32 cellular contexts compared by ENCODE assay signal in the genomic region with DNA sequence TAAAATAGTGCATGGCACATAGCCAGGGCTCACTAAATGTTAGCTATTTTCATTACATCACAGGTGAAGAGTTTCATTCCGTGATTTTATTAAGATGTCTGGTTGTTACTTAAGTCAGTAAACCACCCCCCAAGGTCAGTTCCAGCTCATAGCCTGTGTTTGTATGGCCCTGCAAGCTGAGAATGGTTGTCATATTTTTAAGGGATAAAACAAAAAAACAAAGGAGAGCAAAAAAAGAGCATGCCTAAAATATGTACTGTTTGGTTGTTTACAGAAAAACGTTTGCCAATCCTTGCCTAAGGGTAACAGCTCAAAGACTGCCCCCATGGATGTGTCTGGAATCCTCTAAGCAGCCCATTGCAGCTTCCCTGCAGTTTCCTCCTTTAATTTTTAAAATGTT.
A peak's percentile ranks its signal among the peaks of the same experiment; 100 is the strongest.
DNase-seq lines count a peak whose midpoint lies in the region; ATAC-seq and TF ChIP-seq lines count a peak whose summit lies in the region.
"Had no signal": no experiment of that assay in that cellular context is flagged by ENCODE, and none has a peak within 500 bp of the region (broad histone marks: within the 10 kb centered on the region; RNA-seq: fewer than 3 reads in every experiment).

No MANE protein-coding gene starts in this region.

- no peaks in the 10 kb centered on the region for H3K9me3 Mint-ChIP-seq in GM23338
- no peaks in the 10 kb centered on the region for H3K9me3 Mint-ChIP-seq in Calu3 (ENCODE audit: low read depth, unreplicated experiment)
- H3K9me3 Mint-ChIP-seq: CD14-positive monocyte; CD4-positive, alpha-beta memory T cell; CD4-positive, alpha-beta T cell; CD8-positive, alpha-beta T cell had no signal

- CTCF ChIA-PET in Calu3 (lab: Charles Lee) = interaction anchor here (1.3 kb wide), 1 partner anchor 8 kb away, joined by 3 read pairs; no protein-coding TSS in a partner anchor

- H3K27ac ChIP-seq in GM23338 (ENCODE audit: low read depth) (no peak overlapping the region), trophoblast cell (ENCODE audit: low read depth, low read length) (no peak overlapping the region), thyroid gland (peak overlapping the region; percentile 5 to 81 (median 61))
- H3K27ac ChIP-seq: 22Rv1; A549; BLaER1; BLaER1 treated with 17β-estradiol and CSF1 and Interleukin-3, amounts not matched to agents 10 nM and 100 nM; C4-2B had no signal

- H3K4me2 ChIP-seq in GM23338 (no peak overlapping the region), trophoblast cell (ENCODE audit: low read length) (no peak overlapping the region)
- H3K4me2 ChIP-seq: A549; BLaER1; BLaER1 treated with 17β-estradiol and CSF1 and Interleukin-3, amounts not matched to agents 10 nM and 100 nM had no signal

- no peaks in the 10 kb centered on the region for H3F3A ChIP-seq in GM23338 (replicated peaks; ENCODE audit: low read depth)

- no peak overlapping the region for H4K91ac ChIP-seq in trophoblast cell (ENCODE audit: low read depth, low read length)

- no peak for DNase-seq in GM23338 (ENCODE audit: low spot score)
- peak; percentile 59 to 83 for DNase-seq in trophoblast cell
- no peak for DNase-seq in thyroid gland
- DNase-seq in COLO668 (lab: John Stamatoyannopoulos, UW; ENCODE audit: unreplicated experiment) = no peak
- no peak for DNase-seq in Calu3
- DNase-seq: 8988T; ACHN; AML-193; BE2C; C1 segment of cervical spinal cord; Caco-2; CD4-positive, alpha-beta memory T cell; CD4-positive, alpha-beta T cell; CD4-positive, CD25-positive, alpha-beta regulatory T cell; CD8-positive, alpha-beta memory T cell; CD8-positive, alpha-beta T cell; COR-L47; DMS 273 treated with DMSO at 0.1 percent for 48 hours; DMS153; DMS53; DMS79; DMS79 treated with DMSO at 0.1 percent for 48 hours; DND-41; EL had no signal

- H3K27ac Mint-ChIP-seq in GM23338 = no peak overlapping the region
- H3K27ac Mint-ChIP-seq in Calu3 (ENCODE audit: unreplicated experiment) = no peak overlapping the region
- H3K27ac Mint-ChIP-seq: B cell; CD4-positive, alpha-beta memory T cell; CD4-positive, alpha-beta T cell; CD8-positive, alpha-beta memory T cell; CD8-positive, alpha-beta T cell had no signal

- no peaks in the 10 kb centered on the region for H4K20me1 ChIP-seq in GM23338 (replicated peaks; ENCODE audit: insufficient read depth)
- H4K20me1 ChIP-seq: BLaER1; BLaER1 treated with 17β-estradiol and CSF1 and Interleukin-3, amounts not matched to agents 10 nM and 100 nM had no signal

- no peaks in the 10 kb centered on the region for H3K79me1 ChIP-seq in trophoblast cell (ENCODE audit: low read length)

- no peak for TF ChIP-seq POLR2A in thyroid gland (IDR thresholded peaks at IDR 0.05)

- H3K4me1 ChIP-seq in GM23338 (ENCODE audit: insufficient read depth) (no peaks in the 10 kb centered on the region), trophoblast cell (ENCODE audit: control insufficient read depth in 1 of 2, insufficient read depth in 2 of 2, low read length in 2 of 2) (no peaks in the 10 kb centered on the region), thyroid gland (peaks cover 41 to 43% of the 10 kb centered on the region in 2 donors)
- H3K4me1 ChIP-seq: A549; BE2C; BLaER1; BLaER1 treated with 17β-estradiol and CSF1 and Interleukin-3, amounts not matched to agents 10 nM and 100 nM; Caco-2 had no signal

- H3K9me3 ChIP-seq in trophoblast cell (ENCODE audit: insufficient read depth, low read depth, low read length) (no peaks in the 10 kb centered on the region), thyroid gland (no peaks in the 10 kb centered on the region)
- H3K9me3 ChIP-seq: A549; BE2C; BLaER1; BLaER1 treated with 17β-estradiol and CSF1 and Interleukin-3, amounts not matched to agents 10 nM and 100 nM; Caco-2 had no signal

- H3K27me3 ChIP-seq in GM23338 (ENCODE audit: insufficient read depth) (no peaks in the 10 kb centered on the region), trophoblast cell (ENCODE audit: insufficient read depth, low read length) (no peaks in the 10 kb centered on the region), thyroid gland (no peaks in the 10 kb centered on the region)
- H3K27me3 ChIP-seq: BE2C; BLaER1; BLaER1 treated with 17β-estradiol and CSF1 and Interleukin-3, amounts not matched to agents 10 nM and 100 nM had no signal

- H3K4me1 Mint-ChIP-seq in GM23338 (peaks cover 2% of the 10 kb centered on the region; the same call in 2 of the 3 replicates), Calu3 (ENCODE audit: low read depth, unreplicated experiment) (no peaks in the 10 kb centered on the region)
- H3K4me1 Mint-ChIP-seq: B cell; CD14-positive monocyte; CD4-positive, alpha-beta memory T cell; CD4-positive, CD25-positive, alpha-beta regulatory T cell; CD8-positive, alpha-beta memory T cell had no signal

- no peak for TF ChIP-seq CTCF in GM23338 (conservative IDR thresholded peaks at IDR 0.05; ENCODE audit: low read depth in 2 of 2)
- TF ChIP-seq CTCF in thyroid gland (IDR thresholded peaks at IDR 0.05) = no peak
- TF ChIP-seq CTCF in Calu3 (IDR thresholded peaks at IDR 0.05; ENCODE audit: unreplicated experiment) = no peak

- H3K36me3 ChIP-seq in GM23338 (ENCODE audit: insufficient read depth) (no peaks in the 10 kb centered on the region), trophoblast cell (ENCODE audit: control insufficient read depth in 1 of 2, insufficient read depth in 2 of 2, low read length in 2 of 2) (no peaks in the 10 kb centered on the region), thyroid gland (no peaks in the 10 kb centered on the region)
- H3K36me3 ChIP-seq: BE2C; BLaER1; BLaER1 treated with 17β-estradiol and CSF1 and Interleukin-3, amounts not matched to agents 10 nM and 100 nM had no signal

- no peak overlapping the region for H4K12ac ChIP-seq in trophoblast cell (ENCODE audit: low read depth, low read length)

- H2BK12ac ChIP-seq in trophoblast cell (ENCODE audit: low read length) = no peak overlapping the region

- H3K27me3 Mint-ChIP-seq in GM23338 (ENCODE audit: insufficient read depth, low read depth, poor library complexity) (peaks cover 3% of the 10 kb centered on the region), Calu3 (ENCODE audit: unreplicated experiment) (peaks cover 76% of the 10 kb centered on the region)
- H3K27me3 Mint-ChIP-seq: B cell had no signal

- H3K79me2 ChIP-seq in GM23338 (replicated peaks; ENCODE audit: insufficient read depth) (no peaks in the 10 kb centered on the region), trophoblast cell (ENCODE audit: control insufficient read depth, insufficient read depth, low read length, poor library complexity) (no peaks in the 10 kb centered on the region)

- no peak overlapping the region for H2AK5ac ChIP-seq in trophoblast cell (ENCODE audit: low read length)

- no CpG with 5 or more reads among the region's 2 CpGs for WGBS in trophoblast cell (ENCODE audit: extremely low coverage, insufficient coverage, insufficient read length)
- 16 to 26% methylated on average over 2 of the region's 2 CpGs for WGBS in thyroid gland, 2 donors

- H3K36me3 Mint-ChIP-seq in GM23338 (ENCODE audit: low read depth) = no peaks in the 10 kb centered on the region
- H3K36me3 Mint-ChIP-seq in Calu3 (ENCODE audit: insufficient read depth, unreplicated experiment) = no peaks in the 10 kb centered on the region
- H3K36me3 Mint-ChIP-seq: CD14-positive monocyte; CD4-positive, alpha-beta memory T cell; CD4-positive, CD25-positive, alpha-beta regulatory T cell; CD8-positive, alpha-beta memory T cell; CD8-positive, alpha-beta T cell had no signal

- no peak overlapping the region for H3K9ac ChIP-seq in trophoblast cell (ENCODE audit: low read length)
- H3K9ac ChIP-seq: BLaER1; BLaER1 treated with 17β-estradiol and CSF1 and Interleukin-3, amounts not matched to agents 10 nM and 100 nM had no signal

- H3K4me3 ChIP-seq in GM23338 (no peak overlapping the region), trophoblast cell (ENCODE audit: low read depth, low read length) (no peak overlapping the region), thyroid gland (replicated peaks in 1 of 3) (no peak overlapping the region)
- H3K4me3 ChIP-seq: A549; BLaER1; BLaER1 treated with 17β-estradiol and CSF1 and Interleukin-3, amounts not matched to agents 10 nM and 100 nM had no signal

- H3K14ac ChIP-seq in trophoblast cell (ENCODE audit: low read length) = no peak overlapping the region

- intact Hi-C loops in thyroid gland (cut with DNase I) = no loop called here
- intact Hi-C loops in Calu3 (cut with micrococcal nuclease; ENCODE audit: unreplicated experiment) = no loop called here

- H3K9me2 ChIP-seq in GM23338 (ENCODE audit: insufficient read depth) = no peaks in the 10 kb centered on the region

- H4K8ac ChIP-seq in trophoblast cell (ENCODE audit: low read depth, low read length) = no peak overlapping the region

- no peak overlapping the region for H3K18ac ChIP-seq in trophoblast cell (ENCODE audit: low read length)

- H2BK5ac ChIP-seq in trophoblast cell (ENCODE audit: low read depth, low read length, poor library complexity) = no peak overlapping the region

- peak overlapping the region; percentile 1; the same call in 1 of the 2 replicates for H2AFZ ChIP-seq in GM23338
- H2AFZ ChIP-seq in trophoblast cell (ENCODE audit: insufficient read depth, low read length, poor library complexity) = no peak overlapping the region

- no peak overlapping the region for H3K23ac ChIP-seq in trophoblast cell (ENCODE audit: low read length)

- no peak overlapping the region for H3K4me3 Mint-ChIP-seq in GM23338
- H3K4me3 Mint-ChIP-seq in Calu3 (ENCODE audit: low read depth, unreplicated experiment) = no peak overlapping the region
- H3K4me3 Mint-ChIP-seq: B cell; CD14-positive monocyte; CD4-positive, alpha-beta memory T cell; CD4-positive, alpha-beta T cell; CD4-positive, CD25-positive, alpha-beta regulatory T cell; CD8-positive, alpha-beta memory T cell; CD8-positive, alpha-beta T cell had no signal

- no peak overlapping the region for H3K4ac ChIP-seq in trophoblast cell (ENCODE audit: low read depth, low read length)

- H2BK120ac ChIP-seq in trophoblast cell (ENCODE audit: insufficient read depth, low read length, poor library complexity) = no peak overlapping the region

- ATAC-seq in GM23338 (no peak), HG03520 (IDR thresholded peaks at IDR 0.05; ENCODE audit: unreplicated experiment) (no peak)
- ATAC-seq: A549; CD8-positive, alpha-beta T cell had no signal

- BruUV-seq in Calu3 (replicated peaks; lab: Mats Ljungman, UMichigan) = no TSS peak

Comparison
In these comparisons a context has a peak if more than half of its experiments do, and no peak if none do; other contexts are left out.
1. DNase-seq: peak in trophoblast cell (2 of 2); none in GM23338 (single experiment), thyroid gland (0 of 2), COLO668 (single experiment) and Calu3 (single experiment).
2. H3K27ac ChIP-seq: peak in thyroid gland (3 of 3); none in GM23338 (single experiment) and trophoblast cell (single experiment).